Comparison of ENCODE assay signal across 16 cellular contexts in genomic region chr7:106177295-106177690, GRCh38.
DNase-seq lines count a peak whose midpoint lies in the region; ATAC-seq and TF ChIP-seq lines count a peak whose summit lies in the region.
"Had no signal": no experiment of that assay in that cellular context is flagged by ENCODE, and none has a peak within 500 bp of the region (broad histone marks: within the 10 kb centered on the region; RNA-seq: fewer than 3 reads in every experiment).

No MANE protein-coding gene starts in this region.

- intact Hi-C loops in tibial artery (cut with DNase I; ENCODE audit: low total_unique reads) = loop anchor here (5.0 to 10.0 kb wide), 3 partner anchors 105 to 978 kb away; partner anchors contain the start of gene NAMPT

- H3K36me3 ChIP-seq in SK-N-SH (replicated peaks in 1 of 2; ENCODE audit: control insufficient read depth in 1 of 2, insufficient read depth in 2 of 2, low read length in 1 of 2) (no peaks in the 10 kb centered on the region), adipocyte (ENCODE audit: control insufficient read depth, insufficient read depth, low read length, severe bottlenecking) (no peaks in the 10 kb centered on the region), hepatocyte (replicated peaks; ENCODE audit: insufficient read depth, low read depth) (no peaks in the 10 kb centered on the region), tibial artery (no peaks in the 10 kb centered on the region)
- H3K36me3 ChIP-seq: BE2C, cardiac muscle cell, gastroesophageal sphincter, SJCRH30, tibial nerve, WERI-Rb-1 had no signal

- H2AFZ ChIP-seq in SK-N-SH (ENCODE audit: low read depth) = peak overlapping the region; percentile 54
- peak overlapping the region; percentile 11 for H2AFZ ChIP-seq in hepatocyte

- DNase-seq in SK-N-SH (no peak), adipocyte (ENCODE audit: low read depth) (peak; percentile 47), hepatocyte (ENCODE audit: low spot score) (no peak), tibial artery (no peak), KBM-7 (no peak), globus pallidus (ENCODE audit: low spot score) (no peak)
- DNase-seq in activated CD4-positive, alpha-beta T cell treated with anti-CD3 and anti-CD28 coated beads, Interleukin-2, amount 50 U/mL, for 1 hour = no peak

- H3K9me2 ChIP-seq in SK-N-SH = no peaks in the 10 kb centered on the region
- H3K9me2 ChIP-seq in hepatocyte (replicated peaks; ENCODE audit: insufficient read depth) = no peaks in the 10 kb centered on the region

- H3K79me2 ChIP-seq in SK-N-SH (ENCODE audit: insufficient read depth) (no peaks in the 10 kb centered on the region), hepatocyte (no peaks in the 10 kb centered on the region)

- H3K27me3 ChIP-seq in SK-N-SH (ENCODE audit: insufficient read depth) = no peaks in the 10 kb centered on the region
- H3K27me3 ChIP-seq in adipocyte (replicated peaks; ENCODE audit: control insufficient read depth, insufficient read depth, low read length) = no peaks in the 10 kb centered on the region
- H3K27me3 ChIP-seq in hepatocyte = peaks cover 4% of the 10 kb centered on the region
- H3K27me3 ChIP-seq in tibial artery = no peaks in the 10 kb centered on the region
- H3K27me3 ChIP-seq: BE2C, cardiac muscle cell, gastroesophageal sphincter, SJCRH30, tibial nerve had no signal

- TF ChIP-seq CTCF in SK-N-SH (IDR thresholded peaks at IDR 0.05) (no peak), hepatocyte (IDR thresholded peaks at IDR 0.05; ENCODE audit: poor library complexity) (no peak), tibial artery (IDR thresholded peaks at IDR 0.05) (no peak)

- no peaks in the 10 kb centered on the region for H3F3A ChIP-seq in SK-N-SH (replicated peaks; ENCODE audit: insufficient read depth)

- POLR2A ChIA-PET in SK-N-SH (lab: Yijun Ruan, JAX) = interaction anchor here (1.6 to 1.8 kb wide), 2 partner anchors 108 to 285 kb away, joined by 4 to 6 read pairs; partner anchors contain the start of gene NAMPT

- CTCF ChIA-PET in SK-N-SH (lab: Yijun Ruan, JAX) = interaction anchor here (0.6 to 16.6 kb wide), 112 partner anchors 8 to 1639 kb away, joined by 3 to 395 read pairs (median 5); partner anchors contain the start of genes CCDC71L and NAMPT

- in situ Hi-C loops in KBM-7 (cut with MboI; ENCODE audit: low pct_unique_long_range_greater_than_20kb, low sequenced_read_pairs) = loop anchor here (10.0 to 25.0 kb wide), 2 partner anchors 185 to 288 kb away; no protein-coding TSS in a partner anchor

- no peak overlapping the region for H3K9ac ChIP-seq in SK-N-SH
- peak overlapping the region; percentile 86 for H3K9ac ChIP-seq in adipocyte (ENCODE audit: low read length)

- no peak for TF ChIP-seq EP300 in SK-N-SH (IDR thresholded peaks at IDR 0.05; ENCODE audit: borderline replicate concordance in 1 of 2, low read depth in 1 of 2, low read length in 1 of 2)

- no peak overlapping the region for H3K4me3 ChIP-seq in SK-N-SH (ENCODE audit: low read depth in 2 of 2, low read length in 1 of 2)
- peak overlapping the region; percentile 39 for H3K4me3 ChIP-seq in adipocyte (ENCODE audit: low read length)
- H3K4me3 ChIP-seq in hepatocyte = no peak overlapping the region
- no peak overlapping the region for H3K4me3 ChIP-seq in tibial artery
- H3K4me3 ChIP-seq: cardiac muscle cell, gastroesophageal sphincter, SJCRH30, tibial nerve had no signal

- WGBS in SK-N-SH (ENCODE audit: low lambda C conversion rate) = 87% methylated on average over 4 of the region's 4 CpGs
- 79% methylated on average over 4 of the region's 4 CpGs for WGBS in hepatocyte (ENCODE audit: low lambda C conversion rate, missing lambda C conversion rate)

- no peak for ATAC-seq in SK-N-SH treated with all-trans-retinoic acid at 6 μM for 48 hours

- peaks cover 4 to 7% of the 10 kb centered on the region in 2 experiments; a peak in 2 of 4 replicates for H3K4me1 ChIP-seq in SK-N-SH (ENCODE audit: control insufficient read depth in 1 of 2, insufficient read depth in 2 of 2, low read depth in 1 of 2, low read length in 1 of 2)
- H3K4me1 ChIP-seq in adipocyte (ENCODE audit: control insufficient read depth, insufficient read depth, low read length) = peaks cover 29% of the 10 kb centered on the region
- H3K4me1 ChIP-seq in hepatocyte (ENCODE audit: insufficient read depth) = no peaks in the 10 kb centered on the region
- peaks cover 0 to 39% (median 26%) of the 10 kb centered on the region in 4 donors for H3K4me1 ChIP-seq in tibial artery
- H3K4me1 ChIP-seq: BE2C, Caco-2, SJCRH30 had no signal

- no peak for TF ChIP-seq RAD21 in SK-N-SH (IDR thresholded peaks at IDR 0.05; ENCODE audit: low read length)

- H3K9me3 ChIP-seq in SK-N-SH = no peaks in the 10 kb centered on the region
- H3K9me3 ChIP-seq in adipocyte (ENCODE audit: control insufficient read depth, low read length) = no peaks in the 10 kb centered on the region
- H3K9me3 ChIP-seq in hepatocyte (ENCODE audit: low read depth) = no peaks in the 10 kb centered on the region
- H3K9me3 ChIP-seq in tibial artery = no peaks in the 10 kb centered on the region
- H3K9me3 ChIP-seq: BE2C, Caco-2, gastroesophageal sphincter, SJCRH30, tibial nerve had no signal

- H3K4me2 ChIP-seq in SK-N-SH (no peak overlapping the region), hepatocyte (no peak overlapping the region)

- H3K27ac ChIP-seq in SK-N-SH (ENCODE audit: low read depth in 2 of 2, low read length in 1 of 2) (no peak overlapping the region), hepatocyte (no peak overlapping the region), tibial artery (peak overlapping the region; percentile 41 to 46)
- H3K27ac ChIP-seq: 22Rv1, cardiac muscle cell, SJCRH30, WERI-Rb-1 had no signal

- no peaks in the 10 kb centered on the region for H4K20me1 ChIP-seq in SK-N-SH (ENCODE audit: insufficient read depth)
- H4K20me1 ChIP-seq in hepatocyte (ENCODE audit: insufficient read depth, poor library complexity, severe bottlenecking) = no peaks in the 10 kb centered on the region

TF ChIP-seq in SK-N-SH, 30 proteins besides CTCF, POLR2A, EP300 and RAD21:
- TF ChIP-seq USF2 (IDR thresholded peaks at IDR 0.05; ENCODE audit: borderline replicate concordance, low read depth, low read length) = no peak
- no peak for TF ChIP-seq RXRA (IDR thresholded peaks at IDR 0.05; ENCODE audit: borderline replicate concordance, low read depth)
- no peak for TF ChIP-seq JUND (IDR thresholded peaks at IDR 0.05)
- TF ChIP-seq ELF1 (IDR thresholded peaks at IDR 0.05) = no peak
- no peak for TF ChIP-seq RFX5 (IDR thresholded peaks at IDR 0.05; ENCODE audit: low read length)
- no peak for TF ChIP-seq CHD2 (IDR thresholded peaks at IDR 0.05; ENCODE audit: low read length, partially characterized antibody)
- no peak for TF ChIP-seq GABPA (IDR thresholded peaks at IDR 0.05; ENCODE audit: low read depth)
- TF ChIP-seq TEAD4 (IDR thresholded peaks at IDR 0.05; ENCODE audit: borderline replicate concordance, insufficient read depth) = no peak
- TF ChIP-seq TCF12 (IDR thresholded peaks at IDR 0.05) = no peak
- TF ChIP-seq GATA2 (CRISPR knock-in tag; IDR thresholded peaks at IDR 0.05) = no peak
- no peak for TF ChIP-seq MEF2A (IDR thresholded peaks at IDR 0.05; ENCODE audit: borderline replicate concordance, low read depth)

TF ChIP-seq in SK-N-SH treated with all-trans-retinoic acid at 6 μM for 48 hours, 23 proteins besides CTCF, POLR2A, EP300 and RAD21 (continues in another document):
- no peak for TF ChIP-seq ESRRG (CRISPR knock-in tag; IDR thresholded peaks at IDR 0.05)
- TF ChIP-seq ZFP30 (CRISPR knock-in tag; IDR thresholded peaks at IDR 0.05) = no peak
- no peak for TF ChIP-seq PATZ1 (CRISPR knock-in tag; IDR thresholded peaks at IDR 0.05; ENCODE audit: borderline replicate concordance)
- TF ChIP-seq OSR1 (CRISPR knock-in tag; IDR thresholded peaks at IDR 0.05) = no peak
- no peak for TF ChIP-seq TSHZ2 (CRISPR knock-in tag; IDR thresholded peaks at IDR 0.05)
- no peak for TF ChIP-seq ZNF70 (CRISPR knock-in tag; IDR thresholded peaks at IDR 0.05)
- TF ChIP-seq CSDC2 (CRISPR knock-in tag; IDR thresholded peaks at IDR 0.05) = no peak

Comparison
In these comparisons a context has a peak if more than half of its experiments do, and no peak if none do; other contexts are left out.
1. H3K27ac ChIP-seq: peak in tibial artery (2 of 2); none in SK-N-SH (0 of 2) and hepatocyte (single experiment).